In genomic region chr2:212727751-212728150, GRCh38 we compare ENCODE assay signal across 12 cellular contexts.
DNase-seq lines count a peak whose midpoint lies in the region; ATAC-seq lines count a peak whose summit lies in the region.
"Had no signal": no experiment of that assay in that cellular context is flagged by ENCODE, and none has a peak within 500 bp of the region (broad histone marks: within the 10 kb centered on the region; RNA-seq: fewer than 3 reads in every experiment).

No MANE protein-coding gene starts in this region.

- CTCF ChIA-PET in activated CD4-positive, alpha-beta T cell treated with anti-CD3 and anti-CD28 coated beads for 36 hours (lab: Charles Lee) = no interaction called here

- H3K4me3 Mint-ChIP-seq in activated CD4-positive, alpha-beta T cell treated with anti-CD3 and anti-CD28 coated beads for 36 hours = no peak overlapping the region
- peak overlapping the region; percentile 41 for H3K4me3 Mint-ChIP-seq in natural killer cell treated with Interleukin-12 subunit alpha and Interleukin-12 subunit beta and Interleukin-15 and Interleukin-18, amount 100 ng/mL, for 72 hours
- H3K4me3 Mint-ChIP-seq: activated CD4-positive, alpha-beta T cell treated with anti-CD3 and anti-CD28 coated beads, Interleukin-2, amount 10 ng/mL, durations not matched to agents 7 days and 5 days; brain had no signal

- peak; percentile 11 for DNase-seq in activated CD4-positive, alpha-beta T cell treated with anti-CD3 and anti-CD28 coated beads for 36 hours
- DNase-seq in activated CD4-positive, alpha-beta T cell treated with anti-CD3 and anti-CD28 coated beads, Interleukin-2, amount 50 U/mL, for 4 hours = no peak
- no peak for DNase-seq in natural killer cell treated with Interleukin-12 subunit alpha and Interleukin-12 subunit beta and Interleukin-15 and Interleukin-18, amount 100 ng/mL, for 72 hours (ENCODE audit: low spot score)
- DNase-seq in stimulated activated CD4-positive, alpha-beta T cell treated with anti-CD3 and anti-CD28 coated beads, Interleukin-2, amount 100 ng/mL, for 48 hours = no peak
- no peak for DNase-seq in NCI-H1694 treated with DMSO at 0.1 percent for 48 hours (lab: John Stamatoyannopoulos, UW)
- DNase-seq in epidermal melanocyte (ENCODE audit: insufficient read length, low spot score) = no peak
- DNase-seq: activated CD4-positive, alpha-beta T cell treated with anti-CD3 and anti-CD28 coated beads, Interleukin-2, amount 10 ng/mL, durations not matched to agents 7 days and 5 days; NCI-H1436; Right ventricle myocardium superior had no signal

- no peaks in the 10 kb centered on the region for H3K36me3 Mint-ChIP-seq in activated CD4-positive, alpha-beta T cell treated with anti-CD3 and anti-CD28 coated beads for 36 hours (ENCODE audit: low read depth)
- H3K36me3 Mint-ChIP-seq in natural killer cell treated with Interleukin-12 subunit alpha and Interleukin-12 subunit beta and Interleukin-15 and Interleukin-18, amount 100 ng/mL, for 72 hours = peaks cover 10% of the 10 kb centered on the region
- H3K36me3 Mint-ChIP-seq: brain had no signal

- POLR2A ChIA-PET in activated CD4-positive, alpha-beta T cell treated with anti-CD3 and anti-CD28 coated beads for 36 hours (lab: Charles Lee) = no interaction called here

- peak; percentile 76 for ATAC-seq in activated CD4-positive, alpha-beta T cell treated with anti-CD3 and anti-CD28 coated beads for 36 hours
- peak; percentile 52 for ATAC-seq in GM21619 (IDR thresholded peaks at IDR 0.05; ENCODE audit: unreplicated experiment)
- ATAC-seq in HG03342 (IDR thresholded peaks at IDR 0.05; ENCODE audit: unreplicated experiment) = peak; percentile 43
- peak; percentile 74 to 88 for ATAC-seq in natural killer cell treated with Interleukin-12 subunit alpha and Interleukin-12 subunit beta and Interleukin-15 and Interleukin-18, amount 100 ng/mL, for 72 hours

- peaks cover 6% of the 10 kb centered on the region for H3K9me3 Mint-ChIP-seq in activated CD4-positive, alpha-beta T cell treated with anti-CD3 and anti-CD28 coated beads for 36 hours (ENCODE audit: low read depth)
- no peaks in the 10 kb centered on the region for H3K9me3 Mint-ChIP-seq in natural killer cell treated with Interleukin-12 subunit alpha and Interleukin-12 subunit beta and Interleukin-15 and Interleukin-18, amount 100 ng/mL, for 72 hours
- H3K9me3 Mint-ChIP-seq: activated CD4-positive, alpha-beta T cell treated with anti-CD3 and anti-CD28 coated beads, Interleukin-2, amount 10 ng/mL, durations not matched to agents 7 days and 5 days had no signal

- H3K27ac Mint-ChIP-seq in activated CD4-positive, alpha-beta T cell treated with anti-CD3 and anti-CD28 coated beads for 36 hours = no peak overlapping the region
- H3K27ac Mint-ChIP-seq in natural killer cell treated with Interleukin-12 subunit alpha and Interleukin-12 subunit beta and Interleukin-15 and Interleukin-18, amount 100 ng/mL, for 72 hours = peak overlapping the region; percentile 81 to 83
- H3K27ac Mint-ChIP-seq: activated CD4-positive, alpha-beta T cell treated with anti-CD3 and anti-CD28 coated beads, Interleukin-2, amount 10 ng/mL, durations not matched to agents 7 days and 5 days; brain had no signal

- H3K27me3 Mint-ChIP-seq in activated CD4-positive, alpha-beta T cell treated with anti-CD3 and anti-CD28 coated beads for 36 hours = no peaks in the 10 kb centered on the region
- no peaks in the 10 kb centered on the region for H3K27me3 Mint-ChIP-seq in natural killer cell treated with Interleukin-12 subunit alpha and Interleukin-12 subunit beta and Interleukin-15 and Interleukin-18, amount 100 ng/mL, for 72 hours
- H3K27me3 Mint-ChIP-seq: brain had no signal

- H3K4me1 Mint-ChIP-seq in activated CD4-positive, alpha-beta T cell treated with anti-CD3 and anti-CD28 coated beads for 36 hours = peaks cover 25% of the 10 kb centered on the region
- peaks cover 47 to 56% of the 10 kb centered on the region in 2 donors for H3K4me1 Mint-ChIP-seq in natural killer cell treated with Interleukin-12 subunit alpha and Interleukin-12 subunit beta and Interleukin-15 and Interleukin-18, amount 100 ng/mL, for 72 hours (ENCODE audit: low read depth in 2 of 2)
- H3K4me1 Mint-ChIP-seq: brain had no signal

- intact Hi-C loops in activated CD4-positive, alpha-beta T cell treated with anti-CD3 and anti-CD28 coated beads for 36 hours (cut with DNase I, micrococcal nuclease) = no loop called here
